In the genomic region with DNA sequence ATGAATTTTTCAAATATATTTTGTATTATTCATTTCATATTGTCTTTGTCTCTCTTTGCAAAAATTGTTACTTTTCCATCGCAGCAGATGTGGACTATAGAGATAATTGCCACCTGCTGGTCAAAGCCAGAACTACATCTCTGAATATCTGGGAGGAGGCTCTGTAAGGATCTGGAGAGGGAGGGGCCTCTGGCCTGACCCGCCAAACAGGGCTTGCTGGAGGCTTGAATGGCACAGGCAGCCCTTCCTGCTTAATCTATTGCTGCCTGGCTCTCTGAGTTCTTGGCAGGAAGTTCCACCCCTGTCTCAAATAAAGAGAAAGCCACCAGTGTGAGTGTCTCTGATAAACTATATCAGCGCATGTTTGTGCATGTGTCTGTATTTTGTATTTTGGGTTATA, we compare ENCODE assay signal across 8 cellular contexts.
DNase-seq lines count a peak whose midpoint lies in the region; ATAC-seq and FAIRE-seq lines count a peak whose summit lies in the region.

No MANE protein-coding gene starts in this region.

- H3K27me3 Mint-ChIP-seq in CD4-positive, CD25-positive, alpha-beta regulatory T cell: peaks cover 10% of the 10 kb centered on the region
- no peaks in the 10 kb centered on the region for H3K27me3 Mint-ChIP-seq in activated CD4-positive, alpha-beta T cell treated with anti-CD3 and anti-CD28 coated beads, Interleukin-2, amount 10 ng/mL, durations not matched to agents 24 days and 14 days

- no peaks in the 10 kb centered on the region for H3K4me1 ChIP-seq in CD4-positive, CD25-positive, alpha-beta regulatory T cell (ENCODE audit: control insufficient read depth, insufficient read depth, low read length, poor library complexity, severe bottlenecking)

- intact Hi-C loops in activated CD4-positive, alpha-beta T cell treated with anti-CD3 and anti-CD28 coated beads, Interleukin-2, amount 10 ng/mL, durations not matched to agents 24 days and 14 days (cut with micrococcal nuclease): loop anchor here (1.0 to 5.0 kb wide), 3 partner anchors 131 to 384 kb away; a partner anchor contains a TSS

- H3K4me3 Mint-ChIP-seq in CD4-positive, CD25-positive, alpha-beta regulatory T cell: peak overlapping the region in 1 of 4 donors; percentile 19
- H3K4me3 Mint-ChIP-seq in activated CD4-positive, alpha-beta T cell treated with anti-CD3 and anti-CD28 coated beads, Interleukin-2, amount 10 ng/mL, durations not matched to agents 24 days and 14 days: peak overlapping the region; percentile 73

- H3K27ac ChIP-seq in CD4-positive, CD25-positive, alpha-beta regulatory T cell (ENCODE audit: insufficient read depth, low read length, poor library complexity, severe bottlenecking): no peak overlapping the region

- no peaks in the 10 kb centered on the region for H3K9me3 Mint-ChIP-seq in CD4-positive, CD25-positive, alpha-beta regulatory T cell
- H3K9me3 Mint-ChIP-seq in activated CD4-positive, alpha-beta T cell treated with anti-CD3 and anti-CD28 coated beads, Interleukin-2, amount 10 ng/mL, durations not matched to agents 24 days and 14 days: no peaks in the 10 kb centered on the region

- H3K27ac Mint-ChIP-seq in CD4-positive, CD25-positive, alpha-beta regulatory T cell: peak overlapping the region in 1 of 3 donors; percentile 38
- no peak overlapping the region for H3K27ac Mint-ChIP-seq in activated CD4-positive, alpha-beta T cell treated with anti-CD3 and anti-CD28 coated beads, Interleukin-2, amount 10 ng/mL, durations not matched to agents 24 days and 14 days

- ATAC-seq in CD4-positive, CD25-positive, alpha-beta regulatory T cell (ENCODE audit: low read depth in 2 of 2): peak; percentile 98 to 100
- ATAC-seq in GM19438 (IDR thresholded peaks at IDR 0.05; ENCODE audit: low read depth, unreplicated experiment) (peak; percentile 97), HG03520 (IDR thresholded peaks at IDR 0.05; ENCODE audit: unreplicated experiment) (peak; percentile 91), left lobe of liver (peak; percentile 100)

- H3K27me3 ChIP-seq in CD4-positive, CD25-positive, alpha-beta regulatory T cell (ENCODE audit: control insufficient read depth, insufficient read depth, low read length): no peaks in the 10 kb centered on the region

- H3K36me3 Mint-ChIP-seq in CD4-positive, CD25-positive, alpha-beta regulatory T cell: no peaks in the 10 kb centered on the region
- H3K36me3 Mint-ChIP-seq in activated CD4-positive, alpha-beta T cell treated with anti-CD3 and anti-CD28 coated beads, Interleukin-2, amount 10 ng/mL, durations not matched to agents 24 days and 14 days (ENCODE audit: low read depth): no peaks in the 10 kb centered on the region

- peak overlapping the region; percentile 11 for H3K4me3 ChIP-seq in CD4-positive, CD25-positive, alpha-beta regulatory T cell (ENCODE audit: low read depth, low read length)

- peaks cover 4 to 10% (median 6%) of the 10 kb centered on the region in 4 donors for H3K4me1 Mint-ChIP-seq in CD4-positive, CD25-positive, alpha-beta regulatory T cell
- H3K4me1 Mint-ChIP-seq in activated CD4-positive, alpha-beta T cell treated with anti-CD3 and anti-CD28 coated beads, Interleukin-2, amount 10 ng/mL, durations not matched to agents 24 days and 14 days: peaks cover 4% of the 10 kb centered on the region

- no peaks in the 10 kb centered on the region for H3K36me3 ChIP-seq in CD4-positive, CD25-positive, alpha-beta regulatory T cell (ENCODE audit: control insufficient read depth, insufficient read depth, low read length)

- no peaks in the 10 kb centered on the region for H3K9me3 ChIP-seq in CD4-positive, CD25-positive, alpha-beta regulatory T cell (ENCODE audit: control insufficient read depth in 2 of 2, low read length in 2 of 2)

- DNase-seq in CD4-positive, CD25-positive, alpha-beta regulatory T cell: peak; percentile 62 to 89 (median 81)
- DNase-seq in NCI-H526 (lab: John Stamatoyannopoulos, UW) (peak; percentile 88 to 94), left lobe of liver (ENCODE audit: low spot score) (peak; percentile 65)
- peak; percentile 94 for DNase-seq in activated CD4-positive, alpha-beta T cell treated with anti-CD3 and anti-CD28 coated beads, Interleukin-2, amount 10 ng/mL, durations not matched to agents 24 days and 14 days
- DNase-seq in stimulated activated CD4-positive, alpha-beta T cell treated with anti-CD3 and anti-CD28 coated beads, Interleukin-4, amount 100 ng/mL, for 48 hours (ENCODE audit: low read depth in 2 of 2): peak; percentile 48 to 79

- peak; percentile 98 for FAIRE-seq in colon (lab: Jason Lieb, UNC)
